In genomic region chr18:74375999-74376398, GRCh38 we compare ENCODE assay signal across 16 cellular contexts.
DNase-seq lines count a peak whose midpoint lies in the region; ATAC-seq and TF ChIP-seq lines count a peak whose summit lies in the region.
"Had no signal": no experiment of that assay in that cellular context is flagged by ENCODE, and none has a peak within 500 bp of the region (broad histone marks: within the 10 kb centered on the region; RNA-seq: fewer than 3 reads in every experiment).

No MANE protein-coding gene starts in this region.

- no peaks in the 10 kb centered on the region for H3K9me3 ChIP-seq in esophagus muscularis mucosa
- H3K9me3 ChIP-seq: pancreas had no signal

- H3K4me3 ChIP-seq in H7 (ENCODE audit: insufficient read depth, low read depth, low read length) (no peak overlapping the region), esophagus muscularis mucosa (no peak overlapping the region)
- H3K4me3 ChIP-seq: BLaER1, pancreas had no signal

- intact Hi-C loops in esophagus muscularis mucosa (cut with DNase I): no loop called here

- H3K9me3 Mint-ChIP-seq in activated naive CD4-positive, alpha-beta T cell treated with anti-CD3 and anti-CD28 coated beads, Interleukin-2, amount 50 U/mL, for 72 hours: peaks cover 3 to 5% of the 10 kb centered on the region in 2 donors
- H3K9me3 Mint-ChIP-seq in stimulated activated effector memory CD8-positive, alpha-beta T cell treated with anti-CD3 and anti-CD28 coated beads, Interleukin-12 subunit alpha, Interleukin-12 subunit beta, amount 100 ng/mL, for 72 hours: no peaks in the 10 kb centered on the region
- H3K9me3 Mint-ChIP-seq: central memory CD8-positive, alpha-beta T cell had no signal

- WGBS in esophagus muscularis mucosa: 72% methylated on average over 6 of the region's 6 CpGs

- TF ChIP-seq CTCF in esophagus muscularis mucosa (IDR thresholded peaks at IDR 0.05): no peak

- no peak overlapping the region for H3K4me3 Mint-ChIP-seq in stimulated activated effector memory CD8-positive, alpha-beta T cell treated with anti-CD3 and anti-CD28 coated beads, Interleukin-12 subunit alpha, Interleukin-12 subunit beta, amount 100 ng/mL, for 72 hours
- H3K4me3 Mint-ChIP-seq: activated CD8-positive, alpha-beta T cell treated with anti-CD3 and anti-CD28 coated beads, Interleukin-2, amount 10 ng/mL, durations not matched to agents 7 days and 5 days; activated naive CD8-positive, alpha-beta T cell treated with anti-CD3 and anti-CD28 coated beads, Interleukin-2, amount 10 ng/mL, durations not matched to agents 7 days and 5 days had no signal

- TF ChIP-seq POLR2A in esophagus muscularis mucosa (IDR thresholded peaks at IDR 0.05; ENCODE audit: low read depth): no peak

- peak; percentile 27 to 65 for ATAC-seq in activated naive CD4-positive, alpha-beta T cell treated with anti-CD3 and anti-CD28 coated beads, Interleukin-2, amount 50 U/mL, for 72 hours
- ATAC-seq in stimulated activated effector memory CD8-positive, alpha-beta T cell treated with anti-CD3 and anti-CD28 coated beads, Interleukin-12 subunit alpha, Interleukin-12 subunit beta, amount 100 ng/mL, for 72 hours: no peak
- ATAC-seq: activated CD8-positive, alpha-beta T cell treated with anti-CD3 and anti-CD28 coated beads, Interleukin-2, amount 10 ng/mL, durations not matched to agents 7 days and 5 days; pancreas had no signal

- H3K27me3 ChIP-seq in H7 (ENCODE audit: control insufficient read depth, insufficient read depth, low read length) (no peaks in the 10 kb centered on the region), esophagus muscularis mucosa (no peaks in the 10 kb centered on the region)
- H3K27me3 ChIP-seq: BLaER1, pancreas had no signal

- H3K36me3 ChIP-seq in H7 (replicated peaks; ENCODE audit: control insufficient read depth, insufficient read depth, low read length) (no peaks in the 10 kb centered on the region), esophagus muscularis mucosa (no peaks in the 10 kb centered on the region)
- H3K36me3 ChIP-seq: pancreas had no signal

- peaks cover 4 to 7% of the 10 kb centered on the region in 2 donors for H3K36me3 Mint-ChIP-seq in activated naive CD4-positive, alpha-beta T cell treated with anti-CD3 and anti-CD28 coated beads, Interleukin-2, amount 50 U/mL, for 72 hours
- peaks cover 5% of the 10 kb centered on the region for H3K36me3 Mint-ChIP-seq in stimulated activated effector memory CD8-positive, alpha-beta T cell treated with anti-CD3 and anti-CD28 coated beads, Interleukin-12 subunit alpha, Interleukin-12 subunit beta, amount 100 ng/mL, for 72 hours

- no peak overlapping the region for H3K27ac ChIP-seq in esophagus muscularis mucosa (replicated peaks in 1 of 4)
- H3K27ac ChIP-seq: BLaER1, pancreas had no signal

- no peak for DNase-seq in activated naive CD4-positive, alpha-beta T cell treated with anti-CD3 and anti-CD28 coated beads, Interleukin-2, amount 50 U/mL, for 72 hours (ENCODE audit: low spot score in 2 of 2)
- DNase-seq in activated naive CD4-positive, alpha-beta T cell (lab: John Stamatoyannopoulos, UW): no peak
- DNase-seq in H7 (peak; percentile 3), esophagus muscularis mucosa (ENCODE audit: extremely low spot score) (peak; percentile 75), renal cortical epithelial cell (ENCODE audit: low read depth) (peak; percentile 99), DMS 273 treated with DMSO at 0.1 percent for 48 hours (lab: John Stamatoyannopoulos, UW) (no peak), Kasumi-1 (lab: John Stamatoyannopoulos, UW) (no peak)
- DNase-seq in stimulated activated effector memory CD8-positive, alpha-beta T cell treated with anti-CD3 and anti-CD28 coated beads, Interleukin-12 subunit alpha, Interleukin-12 subunit beta, amount 100 ng/mL, for 72 hours (ENCODE audit: low spot score in 2 of 2): no peak
- DNase-seq: activated naive CD8-positive, alpha-beta T cell treated with anti-CD3 and anti-CD28 coated beads, Interleukin-2, amount 10 ng/mL, durations not matched to agents 7 days and 5 days; GDM1; NCI-H1048; pancreas; stimulated activated CD4-positive, alpha-beta T cell treated with anti-CD3 and anti-CD28 coated beads, Interleukin-15, amount 100 ng/mL, for 24 hours had no signal

- no peak overlapping the region for H3K27ac Mint-ChIP-seq in activated naive CD4-positive, alpha-beta T cell treated with anti-CD3 and anti-CD28 coated beads, Interleukin-2, amount 50 U/mL, for 72 hours
- no peak overlapping the region for H3K27ac Mint-ChIP-seq in stimulated activated effector memory CD8-positive, alpha-beta T cell treated with anti-CD3 and anti-CD28 coated beads, Interleukin-12 subunit alpha, Interleukin-12 subunit beta, amount 100 ng/mL, for 72 hours
- H3K27ac Mint-ChIP-seq: activated CD8-positive, alpha-beta T cell treated with anti-CD3 and anti-CD28 coated beads, Interleukin-2, amount 10 ng/mL, durations not matched to agents 7 days and 5 days had no signal

- TF ChIP-seq EP300 in esophagus muscularis mucosa (IDR thresholded peaks at IDR 0.05): no peak

- H3K4me1 ChIP-seq in esophagus muscularis mucosa: no peaks in the 10 kb centered on the region
- H3K4me1 ChIP-seq: pancreas had no signal

- peaks cover 26% of the 10 kb centered on the region for H3K4me1 Mint-ChIP-seq in stimulated activated effector memory CD8-positive, alpha-beta T cell treated with anti-CD3 and anti-CD28 coated beads, Interleukin-12 subunit alpha, Interleukin-12 subunit beta, amount 100 ng/mL, for 72 hours

Comparison
In these comparisons a context has a peak if more than half of its experiments do, and no peak if none do; other contexts are left out.
1. DNase-seq: peak in H7 (single experiment), esophagus muscularis mucosa (single experiment) and renal cortical epithelial cell (single experiment); none in activated naive CD4-positive, alpha-beta T cell treated with anti-CD3 and anti-CD28 coated beads, Interleukin-2, amount 50 U/mL, for 72 hours (0 of 2), activated naive CD4-positive, alpha-beta T cell (0 of 4), DMS 273 treated with DMSO at 0.1 percent for 48 hours (single experiment), stimulated activated effector memory CD8-positive, alpha-beta T cell treated with anti-CD3 and anti-CD28 coated beads, Interleukin-12 subunit alpha, Interleukin-12 subunit beta, amount 100 ng/mL, for 72 hours (0 of 2) and Kasumi-1 (0 of 2).